Comparison of ENCODE assay signal across 15 cellular contexts in genomic region chr14:54894995-54895394, GRCh38. TPM values are rescaled to one million over a fixed set of nuclear protein-coding genes. Genes with fewer than 3 reads are reported as not detected.
DNase-seq lines count a peak whose midpoint lies in the region; ATAC-seq and TF ChIP-seq lines count a peak whose summit lies in the region.
"Had no signal": no experiment of that assay in that cellular context is flagged by ENCODE, and none has a peak within 500 bp of the region (broad histone marks: within the 10 kb centered on the region; RNA-seq: fewer than 3 reads in every experiment).

No MANE protein-coding gene starts in this region.

- no peaks in the 10 kb centered on the region for H3K36me3 ChIP-seq in gastrocnemius medialis
- H3K36me3 ChIP-seq: BLaER1 had no signal

- no peaks in the 10 kb centered on the region for H3K36me3 Mint-ChIP-seq in HFFc6 (ENCODE audit: low read depth)

- H3K4me1 ChIP-seq in gastrocnemius medialis = no peaks in the 10 kb centered on the region

- DNase-seq in AG20443 (ENCODE audit: low spot score) (peak; percentile 50), HFFc6 (peak; percentile 20), amniotic epithelial cell (ENCODE audit: low read depth) (peak; percentile 73), kidney glomerular epithelial cell (lab: John Stamatoyannopoulos, UW) (peak; percentile 40), GM20000 (ENCODE audit: low spot score) (no peak), NCI-H2029 treated with DMSO at 0.1 percent for 48 hours (lab: John Stamatoyannopoulos, UW) (no peak), gastrocnemius medialis (no peak)
- DNase-seq: activated naive CD4-positive, alpha-beta T cell treated with Interleukin-2 at 50 U/mL for 16 hours; glutamatergic neuron; mucosa of descending colon; NCI-H1105 treated with DMSO at 0.1 percent for 48 hours; NCI-H345 had no signal

- in situ Hi-C loops in gastrocnemius medialis (cut with MboI; ENCODE audit: low sequenced_read_pairs in 4 of 4) = no loop called here

- H3K9me3 ChIP-seq in gastrocnemius medialis = no peaks in the 10 kb centered on the region
- H3K9me3 ChIP-seq: BLaER1, mucosa of descending colon had no signal

- ATAC-seq in GM18870 (IDR thresholded peaks at IDR 0.05; ENCODE audit: unreplicated experiment) (no peak), gastrocnemius medialis (no peak)
- ATAC-seq: mucosa of descending colon had no signal

- peaks cover 19% of the 10 kb centered on the region for H3K4me1 Mint-ChIP-seq in HFFc6 (ENCODE audit: low read depth)

- no peak for TF ChIP-seq POLR2A in gastrocnemius medialis (IDR thresholded peaks at IDR 0.05)

- no peak overlapping the region for H3K27ac Mint-ChIP-seq in HFFc6

- no peak overlapping the region for H3K4me3 Mint-ChIP-seq in HFFc6

- intact Hi-C loops in gastrocnemius medialis (cut with DNase I; ENCODE audit: low total_unique reads) = loop anchor here (10.0 kb wide), 1 partner anchor 330 kb away; the partner anchor contains the start of gene SAMD4A

- no peak overlapping the region for H3K27ac ChIP-seq in gastrocnemius medialis
- H3K27ac ChIP-seq: BLaER1, VCaP had no signal

- H3K4me3 ChIP-seq in gastrocnemius medialis = no peak overlapping the region
- H3K4me3 ChIP-seq: BLaER1, mucosa of descending colon had no signal

- no peaks in the 10 kb centered on the region for H3K9me3 Mint-ChIP-seq in HFFc6

- H3K27me3 ChIP-seq in gastrocnemius medialis = no peaks in the 10 kb centered on the region
- H3K27me3 ChIP-seq: BLaER1 had no signal

- peaks cover 5% of the 10 kb centered on the region for H3K27me3 Mint-ChIP-seq in HFFc6 (ENCODE audit: insufficient read depth)

- no peak for TF ChIP-seq CTCF in HFFc6 (IDR thresholded peaks at IDR 0.05)
- no peak for TF ChIP-seq CTCF in GM20000 (IDR thresholded peaks at IDR 0.05; ENCODE audit: extremely low read depth, missing control alignments)
- no peak for TF ChIP-seq CTCF in gastrocnemius medialis (IDR thresholded peaks at IDR 0.05 in 4 of 5, conservative IDR thresholded peaks at IDR 0.05 in 1 of 5)

RNA-seq across cellular contexts. Expression of gene GCH1, which starts 7.6 kb away (rescaled TPM):
- under 1 TPM; 0.20 to 0.45 (median 0.31) TPM for total RNA-seq in HFFc6 (2021; fragmentation: NEBNext Ultra II Directional; extraction: Animal tissue kit (Norgen Biotek cat#: 25700))
- total RNA-seq in gastrocnemius medialis = 1 to 10 TPM in 2 of 4 donors, under 1 TPM in 2; 0.53 to 1.6 (median 0.92) TPM

Comparison
In these comparisons a context has a peak if more than half of its experiments do, and no peak if none do; other contexts are left out.
1. DNase-seq: peak in AG20443 (single experiment), HFFc6 (single experiment), amniotic epithelial cell (single experiment) and kidney glomerular epithelial cell (single experiment); none in GM20000 (single experiment), NCI-H2029 treated with DMSO at 0.1 percent for 48 hours (single experiment) and gastrocnemius medialis (0 of 2).